In genomic region chr19:40718774-40719391, GRCh38 we compare ENCODE assay signal across 8 cellular contexts. TPM values are rescaled to one million over a fixed set of nuclear protein-coding genes. Genes with fewer than 3 reads are reported as not detected.
A peak's percentile ranks its signal among the peaks of the same experiment; 100 is the strongest.
DNase-seq lines count a peak whose midpoint lies in the region; ATAC-seq and TF ChIP-seq lines count a peak whose summit lies in the region.

No MANE protein-coding gene starts in this region.

- intact Hi-C loops in CD4-positive, alpha-beta T cell (cut with DNase I, micrococcal nuclease), result loop anchor here (1.0 to 10.0 kb wide), 3 partner anchors 30 to 548 kb away; no protein-coding TSS in a partner anchor
- intact Hi-C loops in natural killer cell (cut with micrococcal nuclease), result loop anchor here (5.0 kb wide), 1 partner anchor 47 kb away; no protein-coding TSS in a partner anchor

- no peaks in the 10 kb centered on the region for H3K9me3 Mint-ChIP-seq in CD4-positive, alpha-beta T cell
- no peaks in the 10 kb centered on the region for H3K9me3 Mint-ChIP-seq in natural killer cell

- H3K4me3 ChIP-seq in HFF-Myc (replicated peaks; ENCODE audit: low read depth, low read length) (peak overlapping the region; percentile 69), WI38 (ENCODE audit: low read depth, low read length) (peak overlapping the region; percentile 72)

- no peak for ATAC-seq in CD4-positive, alpha-beta T cell (ENCODE audit: poor library complexity)
- no peak for ATAC-seq in natural killer cell

- DNase-seq in CD4-positive, alpha-beta T cell, result no peak
- DNase-seq in HFF-Myc (ENCODE audit: extremely low read depth, low read depth) (no peak), fibroblast of gingiva (ENCODE audit: low read depth) (peak; percentile 44), natural killer cell (no peak), A172 (ENCODE audit: low spot score) (no peak), H4 (ENCODE audit: low spot score) (no peak)
- DNase-seq in NK-92 treated with Interleukin-12 subunit alpha and Interleukin-12 subunit beta, amount 100 ng/mL, for 24 hours (lab: John Stamatoyannopoulos, UW), result no peak

- H3K27ac Mint-ChIP-seq in CD4-positive, alpha-beta T cell, result peak overlapping the region; percentile 82
- H3K27ac Mint-ChIP-seq in natural killer cell, result peak overlapping the region; percentile 99

- H3K4me1 Mint-ChIP-seq in CD4-positive, alpha-beta T cell (ENCODE audit: low read depth), result peaks cover 70% of the 10 kb centered on the region
- peaks cover 62 to 70% of the 10 kb centered on the region in 2 donors for H3K4me1 Mint-ChIP-seq in natural killer cell

- no peaks in the 10 kb centered on the region for H3K27me3 Mint-ChIP-seq in CD4-positive, alpha-beta T cell
- no peaks in the 10 kb centered on the region for H3K27me3 Mint-ChIP-seq in natural killer cell (ENCODE audit: low read depth in 2 of 2)

- TF ChIP-seq CTCF in CD4-positive, alpha-beta T cell (IDR thresholded peaks at IDR 0.05), result no peak
- no peak for TF ChIP-seq CTCF in HFF-Myc (IDR thresholded peaks at IDR 0.05; ENCODE audit: low read depth, low read length, missing control alignments)
- TF ChIP-seq CTCF in WI38 (IDR thresholded peaks at IDR 0.05; ENCODE audit: low read depth, low read length), result no peak
- TF ChIP-seq CTCF in natural killer cell (IDR thresholded peaks at IDR 0.05), result no peak

- CTCF ChIA-PET in CD4-positive, alpha-beta T cell (lab: Charles Lee), result no interaction called here

- H3K4me3 Mint-ChIP-seq in CD4-positive, alpha-beta T cell, result peak overlapping the region; percentile 94
- peak overlapping the region; percentile 94 for H3K4me3 Mint-ChIP-seq in natural killer cell

- POLR2A ChIA-PET in CD4-positive, alpha-beta T cell (lab: Charles Lee), result interaction anchor here (0.6 to 1.0 kb wide), 2 partner anchors 15 to 56 kb away, joined by 3 to 4 read pairs; no protein-coding TSS in a partner anchor

- H3K9me3 ChIP-seq in CD4-positive, alpha-beta T cell (ENCODE audit: control insufficient read depth, low read length), result no peaks in the 10 kb centered on the region

- H3K27ac ChIP-seq in CD4-positive, alpha-beta T cell (ENCODE audit: low read depth, low read length), result no peak overlapping the region

- no peaks in the 10 kb centered on the region for H3K27me3 ChIP-seq in CD4-positive, alpha-beta T cell (ENCODE audit: control insufficient read depth, insufficient read depth, low read length)

- H3K36me3 Mint-ChIP-seq in CD4-positive, alpha-beta T cell (ENCODE audit: low read depth), result peaks cover 49% of the 10 kb centered on the region
- H3K36me3 Mint-ChIP-seq in natural killer cell, result no peaks in the 10 kb centered on the region

RNA-seq across cellular contexts. Expression of gene ITPKC, which starts 2.0 kb away (rescaled TPM):
- 1 to 10 TPM; 3.7 to 4.5 TPM for total RNA-seq in CD4-positive, alpha-beta T cell
- total RNA-seq in natural killer cell, result 10 to 100 TPM in 2 of 3 donors, 1 to 10 TPM in 1; 8.7 to 11.1 (median 11.0) TPM
- total RNA-seq in A172 (2014; rRNA removed; shearing (Covaris generic)), result 7.7 and 9.2 TPM in 2 replicates
- 4.0 and 5.1 TPM in 2 replicates for total RNA-seq in H4 (2014; rRNA removed; shearing (Covaris generic))

RNA-seq across cellular contexts. Expression of gene COQ8B, which starts 2.2 kb away (rescaled TPM):
- total RNA-seq in CD4-positive, alpha-beta T cell, result 10 to 100 TPM; 16.4 to 18.3 TPM
- 10 to 100 TPM; 31.8 to 46.7 (median 39.6) TPM for total RNA-seq in natural killer cell
- 35.2 and 51.5 TPM in 2 replicates for total RNA-seq in A172 (2014; rRNA removed; shearing (Covaris generic))
- 11.9 and 19.1 TPM in 2 replicates for total RNA-seq in H4 (2014; rRNA removed; shearing (Covaris generic))

RNA-seq across cellular contexts. Expression of gene NUMBL, which starts 28.4 kb away (rescaled TPM):
- 1 to 10 TPM; 5.2 to 5.4 TPM for total RNA-seq in CD4-positive, alpha-beta T cell
- 10 to 100 TPM in 2 of 3 donors, 1 to 10 TPM in 1; 9.9 to 19.5 (median 10.2) TPM for total RNA-seq in natural killer cell
- 23.7 and 32.7 TPM in 2 replicates for total RNA-seq in A172 (2014; rRNA removed; shearing (Covaris generic))
- total RNA-seq in H4 (2014; rRNA removed; shearing (Covaris generic)), result 18.4 TPM in 2 replicates

RNA-seq across cellular contexts. Expression of gene ACTMAP, which starts 31.4 kb away (rescaled TPM):
- total RNA-seq in CD4-positive, alpha-beta T cell, result 1 to 10 TPM; 3.9 to 5.7 TPM
- 1 to 10 TPM; 5.9 to 9.6 (median 8.2) TPM for total RNA-seq in natural killer cell
- total RNA-seq in A172 (2014; rRNA removed; shearing (Covaris generic)), result 0.62 and 1.7 TPM in 2 replicates
- total RNA-seq in H4 (2014; rRNA removed; shearing (Covaris generic)), result 0.21 and 0.39 TPM in 2 replicates

RNA-seq across cellular contexts. Expression of gene SNRPA, which starts 32.1 kb away (rescaled TPM):
- total RNA-seq in CD4-positive, alpha-beta T cell, result 10 to 100 TPM; 60.3 to 76.7 TPM
- total RNA-seq in natural killer cell, result 10 to 100 TPM; 56.2 to 65.9 (median 60.9) TPM
- 64.7 and 87.9 TPM in 2 replicates for total RNA-seq in A172 (2014; rRNA removed; shearing (Covaris generic))
- 42.3 and 71.7 TPM in 2 replicates for total RNA-seq in H4 (2014; rRNA removed; shearing (Covaris generic))
